In genomic region chr5:142689081-142689480, GRCh38 we compare ENCODE assay signal across 18 cellular contexts. TPM values are rescaled to one million over a fixed set of nuclear protein-coding genes. Genes with fewer than 3 reads are reported as not detected.
"Had no signal": no experiment of that assay in that cellular context is flagged by ENCODE, and none has a peak within 500 bp of the region (broad histone marks: within the 10 kb centered on the region; RNA-seq: fewer than 3 reads in every experiment).

No MANE protein-coding gene starts in this region.

- H3K9me3 ChIP-seq: gastrocnemius medialis, right lobe of liver, spleen, testis, upper lobe of right lung had no signal

- H3K36me3 ChIP-seq: gastrocnemius medialis, right lobe of liver, spleen, upper lobe of right lung had no signal

- H3K4me1 ChIP-seq: right lobe of liver had no signal

- H3K27me3 ChIP-seq: gastrocnemius medialis, right lobe of liver, spleen, testis, upper lobe of right lung had no signal

- H3K27ac ChIP-seq: epithelial cell of prostate, gastrocnemius medialis, right lobe of liver, spleen, testis, upper lobe of right lung had no signal

- DNase-seq: activated B cell treated with CpG ODN at 0.5 μM for 24 hours; activated CD4-positive, alpha-beta T cell treated with anti-CD3 and anti-CD28 coated beads for 48 hours; activated CD8-positive, alpha-beta T cell treated with anti-CD3 and anti-CD28 coated beads for 36 hours; activated gamma-delta T cell; activated T-cell treated with anti-CD3 and anti-CD28 coated beads, Interleukin-2, amount 50 U/mL, for 72 hours; effector memory CD8-positive, alpha-beta T cell; gastrocnemius medialis; occipital lobe; right lobe of liver; spleen; testis; upper lobe of right lung had no signal

- FAIRE-seq: islet of Langerhans, TTC549 had no signal

- H3K4me3 ChIP-seq: gastrocnemius medialis, right lobe of liver, spleen, testis, upper lobe of right lung had no signal

- ATAC-seq: activated CD8-positive, alpha-beta T cell treated with anti-CD3 and anti-CD28 coated beads for 36 hours; activated naive CD4-positive, alpha-beta T cell treated with anti-CD3 and anti-CD28 coated beads, Interleukin-2, amount 50 U/mL, for 72 hours; activated T-cell treated with anti-CD3 and anti-CD28 coated beads, Interleukin-2, amount 50 U/mL, for 72 hours; effector memory CD8-positive, alpha-beta T cell; gastrocnemius medialis; right lobe of liver; upper lobe of right lung had no signal

RNA-seq across cellular contexts. Expression of gene FGF1, which starts 3.2 kb away (rescaled TPM):
- total RNA-seq: activated B cell treated with CpG ODN at 0.5 μM for 24 hours; activated CD8-positive, alpha-beta T cell treated with anti-CD3 and anti-CD28 coated beads for 36 hours; activated naive CD4-positive, alpha-beta T cell treated with anti-CD3 and anti-CD28 coated beads, Interleukin-2, amount 50 U/mL, for 72 hours; activated T-cell treated with anti-CD3 and anti-CD28 coated beads, Interleukin-2, amount 50 U/mL, for 72 hours; progenitor cell of endocrine pancreas; T-helper 2 cell treated with Interferon-gamma antibody and Interleukin-4, amounts not matched to agents 100 ng/mL and 5 ng/mL, for 36 hours had no signal
